Comparison of ENCODE assay signal across 8 cellular contexts in the genomic region with DNA sequence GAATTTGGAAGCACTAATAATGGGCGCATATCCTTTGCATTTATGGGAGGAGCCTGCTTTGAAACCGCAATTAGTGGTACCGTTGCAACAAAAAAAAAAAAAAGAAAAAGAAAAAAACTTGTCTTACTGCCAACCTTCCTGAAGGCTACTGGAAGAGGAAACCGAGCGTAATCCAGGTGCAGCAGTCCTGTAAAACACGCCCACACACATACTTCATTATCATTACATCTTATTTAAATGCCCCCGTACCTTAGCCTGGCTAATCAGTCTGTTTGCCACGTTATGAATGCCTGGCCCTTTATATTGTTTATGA. TPM values are rescaled to one million over a fixed set of nuclear protein-coding genes. Genes with fewer than 3 reads are reported as not detected.
DNase-seq lines count a peak whose midpoint lies in the region; ATAC-seq and TF ChIP-seq lines count a peak whose summit lies in the region.

No MANE protein-coding gene starts in this region.

- no peak for TF ChIP-seq POLR2A in ovary (IDR thresholded peaks at IDR 0.05)

- peaks cover 13% of the 10 kb centered on the region for H3K4me1 ChIP-seq in ovary (ENCODE audit: insufficient read depth)

- DNase-seq in HT1080 (ENCODE audit: low read depth), result peak; percentile 11
- peak; percentile 30 for DNase-seq in SHP77 treated with DMSO at 0.1 percent for 48 hours (lab: John Stamatoyannopoulos, UW)
- DNase-seq in epithelial cell of proximal tubule (ENCODE audit: low read depth), result no peak
- no peak for DNase-seq in ovary
- no peak for DNase-seq in stimulated activated CD8-positive, alpha-beta memory T cell treated with anti-CD3 and anti-CD28 coated beads, Interleukin-4, amount 100 ng/mL, for 48 hours
- no peak for DNase-seq in hepatic stellate cell (ENCODE audit: low spot score)

- H3K27ac ChIP-seq in ovary, result no peak overlapping the region

- WGBS in ovary, 3 donors, result 6 to 10% (median 7%) methylated on average over 8 of the region's 8 CpGs

- peak overlapping the region; percentile 91 for H3K4me3 ChIP-seq in epithelial cell of proximal tubule (ENCODE audit: low read depth, low read length)
- peak overlapping the region; percentile 82 for H3K4me3 ChIP-seq in ovary

- H3K27me3 ChIP-seq in ovary, result no peaks in the 10 kb centered on the region

- H3K36me3 ChIP-seq in ovary, result no peaks in the 10 kb centered on the region

- intact Hi-C loops in ovary (cut with DNase I), result no loop called here

- no peak for TF ChIP-seq EP300 in ovary (IDR thresholded peaks at IDR 0.05)

- TF ChIP-seq CTCF in epithelial cell of proximal tubule (conservative IDR thresholded peaks at IDR 0.05; ENCODE audit: low read depth, low read length) (no peak), ovary (IDR thresholded peaks at IDR 0.05) (no peak)

- no peaks in the 10 kb centered on the region for H3K9me3 ChIP-seq in ovary

- ATAC-seq in GM18502 (IDR thresholded peaks at IDR 0.05; ENCODE audit: poor library complexity, unreplicated experiment), result peak; percentile 27
- ATAC-seq in HG02981 (IDR thresholded peaks at IDR 0.05; ENCODE audit: unreplicated experiment), result no peak

RNA-seq across cellular contexts. Expression of gene ZNF281, which starts 0.7 kb away (rescaled TPM):
- 13.1 and 17.7 TPM in 2 replicates for total RNA-seq in HT1080 (2014; rRNA removed; shearing (Covaris generic))
- 11.4 and 14.5 TPM in 2 replicates for polyA plus RNA-seq in HT1080 (2015; cell fraction: cytosol; rRNA removed)
- polyA plus RNA-seq in HT1080 (2015; cell fraction: nucleus; rRNA removed), result 28.7 and 29.6 TPM in 2 replicates
- 17.4 and 18.0 TPM in 2 replicates for total RNA-seq in epithelial cell of proximal tubule
- 10 to 100 TPM in 4 of 7 donors, 1 to 10 TPM in 3; 8.3 to 12.4 (median 10.7) TPM for total RNA-seq in ovary
- 10 to 100 TPM in 1 of 2 donors, 1 to 10 TPM in 1; 3.7 to 11.2 TPM for polyA plus RNA-seq in ovary

Comparison
In these comparisons a context has a peak if more than half of its experiments do, and no peak if none do; other contexts are left out.
1. DNase-seq: peak in HT1080 (single experiment) and SHP77 treated with DMSO at 0.1 percent for 48 hours (single experiment); none in epithelial cell of proximal tubule (single experiment), ovary (0 of 5), stimulated activated CD8-positive, alpha-beta memory T cell treated with anti-CD3 and anti-CD28 coated beads, Interleukin-4, amount 100 ng/mL, for 48 hours (single experiment) and hepatic stellate cell (single experiment).